Comparison of ENCODE assay signal across 9 cellular contexts in genomic region chr21:30194701-30195299, GRCh38. TPM values are rescaled to one million over a fixed set of nuclear protein-coding genes. Genes with fewer than 3 reads are reported as not detected.
DNase-seq lines count a peak whose midpoint lies in the region; ATAC-seq and TF ChIP-seq lines count a peak whose summit lies in the region.
"Had no signal": no experiment of that assay in that cellular context is flagged by ENCODE, and none has a peak within 500 bp of the region (broad histone marks: within the 10 kb centered on the region; RNA-seq: fewer than 3 reads in every experiment).

No MANE protein-coding gene starts in this region.

- H3K9me3 ChIP-seq in tibial nerve (no peaks in the 10 kb centered on the region), HAP-1 (no peaks in the 10 kb centered on the region)

- peak; percentile 22; the same call in 1 of the 3 replicates for TF ChIP-seq CTCF in GM12872 (IDR thresholded peaks at IDR 0.05; ENCODE audit: insufficient read depth, low read depth, low read length)
- TF ChIP-seq CTCF in fibroblast of the aortic adventitia (IDR thresholded peaks at IDR 0.05; ENCODE audit: insufficient read depth, low read length) = peak; percentile 20
- TF ChIP-seq CTCF in tibial nerve (IDR thresholded peaks at IDR 0.05) = peak in 3 of 5 experiments; percentile 17 to 25 (median 24)

- peak; percentile 58 for DNase-seq in Jurkat, Clone E6-1 (ENCODE audit: low read depth, low spot score)
- DNase-seq in RKO (ENCODE audit: low spot score) (peak; percentile 65), fibroblast of the aortic adventitia (ENCODE audit: low read depth) (peak; percentile 10), tibial nerve (ENCODE audit: low spot score in 2 of 2) (no peak), HAP-1 (ENCODE audit: low spot score in 2 of 2) (no peak), amniotic stem cell (lab: John Stamatoyannopoulos, UW) (no peak)

- H3K4me1 ChIP-seq in tibial nerve = no peaks in the 10 kb centered on the region
- H3K4me1 ChIP-seq in HAP-1 = no peaks in the 10 kb centered on the region

- 39 to 40% methylated on average over 2 of the region's 2 CpGs for WGBS in tibial nerve, 2 donors

- H3K36me3 ChIP-seq in tibial nerve = no peaks in the 10 kb centered on the region
- no peaks in the 10 kb centered on the region for H3K36me3 ChIP-seq in HAP-1 (replicated peaks)

- in situ Hi-C loops in HAP-1 (cut with MboI; ENCODE audit: low sequenced_read_pairs) = no loop called here

- ATAC-seq in GM21576 (IDR thresholded peaks at IDR 0.05; ENCODE audit: unreplicated experiment) = no peak

- H3K4me3 ChIP-seq in Jurkat, Clone E6-1 (ENCODE audit: low read length) = no peak overlapping the region
- H3K4me3 ChIP-seq in fibroblast of the aortic adventitia (ENCODE audit: low read depth, low read length) = no peak overlapping the region
- H3K4me3 ChIP-seq in tibial nerve = no peak overlapping the region
- H3K4me3 ChIP-seq in HAP-1 = no peak overlapping the region

- H3K27ac ChIP-seq in tibial nerve = no peak overlapping the region

- H3K27me3 ChIP-seq in tibial nerve (no peaks in the 10 kb centered on the region), HAP-1 (ENCODE audit: low read depth) (no peaks in the 10 kb centered on the region)

- TF ChIP-seq POLR2A in tibial nerve (IDR thresholded peaks at IDR 0.05) = no peak

- TF ChIP-seq EP300 in tibial nerve (IDR thresholded peaks at IDR 0.05) = no peak

RNA-seq across cellular contexts. Expression of gene CLDN8, which starts 21.1 kb away (rescaled TPM):
- not detected for polyA plus RNA-seq in Jurkat, Clone E6-1 (2012; ENCODE audit: insufficient read depth, insufficient read length)
- total RNA-seq in fibroblast of the aortic adventitia (ENCODE audit: low replicate concordance) = not detected in 2 replicates
- total RNA-seq in tibial nerve = not detected
- total RNA-seq: T-helper 1 cell treated with Interleukin-12 subunit alpha and Interleukin-12 subunit beta and Interleukin-4 antibody, amounts not matched to agents 30 ng/mL and 1 ng/mL, for 36 hours had no signal

RNA-seq across cellular contexts. Expression of gene CLDN17, which starts 28.2 kb away (rescaled TPM):
- not detected for polyA plus RNA-seq in Jurkat, Clone E6-1 (2012; ENCODE audit: insufficient read depth, insufficient read length)
- total RNA-seq in fibroblast of the aortic adventitia (ENCODE audit: low replicate concordance) (0.49 TPM in 1 of 2 replicates, not detected in the other), tibial nerve (not detected)
- total RNA-seq: T-helper 1 cell treated with Interleukin-12 subunit alpha and Interleukin-12 subunit beta and Interleukin-4 antibody, amounts not matched to agents 30 ng/mL and 1 ng/mL, for 36 hours had no signal

Comparison
In these comparisons a context has a peak if more than half of its experiments do, and no peak if none do; other contexts are left out.
1. DNase-seq: peak in Jurkat, Clone E6-1 (single experiment), RKO (single experiment) and fibroblast of the aortic adventitia (single experiment); none in tibial nerve (0 of 2), HAP-1 (0 of 2) and amniotic stem cell (single experiment).
2. Peak in every context shown above with its lines, with median percentiles within 50 percentile points of each other: CTCF ChIP-seq.